In genomic region chr4:119490335-119490734, GRCh38 we compare ENCODE assay signal across 10 cellular contexts.
A peak's percentile ranks its signal among the peaks of the same experiment; 100 is the strongest.
DNase-seq lines count a peak whose midpoint lies in the region; ATAC-seq and TF ChIP-seq lines count a peak whose summit lies in the region.
"Had no signal": no experiment of that assay in that cellular context is flagged by ENCODE, and none has a peak within 500 bp of the region (broad histone marks: within the 10 kb centered on the region; RNA-seq: fewer than 3 reads in every experiment).

No MANE protein-coding gene starts in this region.

- H3K36me3 ChIP-seq in left ventricle myocardium inferior = peaks cover 21% of the 10 kb centered on the region
- H3K36me3 ChIP-seq in left lung = peaks cover 0 to 16% of the 10 kb centered on the region in 2 donors

- H3K27me3 ChIP-seq in left ventricle myocardium inferior (ENCODE audit: low read depth) (no peaks in the 10 kb centered on the region), left lung (no peaks in the 10 kb centered on the region)
- H3K27me3 ChIP-seq: tibial artery had no signal

- H3K27ac ChIP-seq in left ventricle myocardium inferior (replicated peaks) = no peak overlapping the region
- H3K27ac ChIP-seq in left lung = no peak overlapping the region
- H3K27ac ChIP-seq: tibial artery had no signal

- DNase-seq in left ventricle myocardium inferior (no peak), cardiac septum (ENCODE audit: low spot score) (no peak), NCI-H526 (lab: John Stamatoyannopoulos, UW) (peak; percentile 20 to 41), erythroblast (lab: John Stamatoyannopoulos, UW) (peak; percentile 2 to 7), inferior parietal cortex (ENCODE audit: extremely low spot score) (no peak), left lung (no peak)
- no peak for DNase-seq in stimulated activated CD4-positive, alpha-beta T cell treated with anti-CD3 and anti-CD28 coated beads, Interleukin-4, amount 100 ng/mL, for 24 hours
- DNase-seq: effector memory CD4-positive, alpha-beta T cell; tibial artery had no signal

- intact Hi-C loops in left ventricle myocardium inferior (cut with micrococcal nuclease) = no loop called here
- intact Hi-C loops in cardiac septum (cut with DNase I) = loop anchor here (5.0 kb wide), 1 partner anchor 178 kb away; no protein-coding TSS in a partner anchor
- intact Hi-C loops in left lung (cut with DNase I) = no loop called here

- no peaks in the 10 kb centered on the region for H3K4me1 ChIP-seq in left ventricle myocardium inferior
- no peaks in the 10 kb centered on the region for H3K4me1 ChIP-seq in left lung

- no peak for ATAC-seq in GM21737 (IDR thresholded peaks at IDR 0.05; ENCODE audit: unreplicated experiment)
- ATAC-seq in left lung = no peak

- peak; percentile 48 for TF ChIP-seq CTCF in left ventricle myocardium inferior (IDR thresholded peaks at IDR 0.05; ENCODE audit: borderline replicate concordance)
- no peak for TF ChIP-seq CTCF in left lung (IDR thresholded peaks at IDR 0.05)

- H3K9me3 ChIP-seq in left ventricle myocardium inferior (replicated peaks) (no peaks in the 10 kb centered on the region), left lung (no peaks in the 10 kb centered on the region)
- H3K9me3 ChIP-seq: tibial artery had no signal

- no peak overlapping the region for H3K4me3 ChIP-seq in left ventricle myocardium inferior
- H3K4me3 ChIP-seq in left lung = no peak overlapping the region
- H3K4me3 ChIP-seq: tibial artery had no signal

- TF ChIP-seq POLR2A in erythroblast (IDR thresholded peaks at IDR 0.05; ENCODE audit: low read length) = no peak

Comparison
In these comparisons a context has a peak if more than half of its experiments do, and no peak if none do; other contexts are left out.
1. DNase-seq: peak in NCI-H526 (2 of 2) and erythroblast (2 of 2); none in left ventricle myocardium inferior (single experiment), cardiac septum (single experiment), inferior parietal cortex (single experiment), left lung (0 of 2) and stimulated activated CD4-positive, alpha-beta T cell treated with anti-CD3 and anti-CD28 coated beads, Interleukin-4, amount 100 ng/mL, for 24 hours (single experiment).